ENCODE assay signal across 8 cellular contexts in genomic region chr6:26017567-26017966, GRCh38. TPM values are rescaled to one million over a fixed set of nuclear protein-coding genes. Genes with fewer than 3 reads are reported as not detected.
DNase-seq lines count a peak whose midpoint lies in the region; ATAC-seq and TF ChIP-seq lines count a peak whose summit lies in the region.

No MANE protein-coding gene starts in this region.

- no peaks in the 10 kb centered on the region for H3K36me3 ChIP-seq in CD8-positive, alpha-beta T cell (ENCODE audit: insufficient read depth, low read length)
- no peaks in the 10 kb centered on the region for H3K36me3 ChIP-seq in iPS-18a (ENCODE audit: control insufficient read depth, low read depth, low read length)

- no peaks in the 10 kb centered on the region for H3K27me3 Mint-ChIP-seq in CD8-positive, alpha-beta T cell (ENCODE audit: low read depth)
- no peaks in the 10 kb centered on the region for H3K27me3 Mint-ChIP-seq in T-helper 2 cell treated with Interferon-gamma antibody and Interleukin-4, amounts not matched to agents 5 μg/mL and 100 μg/mL, for 36 hours (ENCODE audit: low read depth)

- no peak overlapping the region for H3K27ac ChIP-seq in CD8-positive, alpha-beta T cell (ENCODE audit: low read depth, low read length)
- H3K27ac ChIP-seq in iPS-18a (ENCODE audit: low read length) = peak overlapping the region; percentile 72

- peak in 5 of 7 experiments; percentile 53 to 85 (median 74) for DNase-seq in CD8-positive, alpha-beta T cell
- peak; percentile 85 for DNase-seq in T-helper 2 cell treated with Interferon-gamma antibody and Interleukin-4, amounts not matched to agents 5 μg/mL and 100 μg/mL, for 36 hours (ENCODE audit: low spot score)
- DNase-seq in astrocyte of the cerebellum (ENCODE audit: low read depth) (no peak), RPMI8226 (no peak), DMS 273 (lab: John Stamatoyannopoulos, UW; ENCODE audit: unreplicated experiment) (no peak)
- peak; percentile 78 for DNase-seq in stimulated activated CD4-positive, alpha-beta T cell treated with anti-CD3 and anti-CD28 coated beads, Interleukin-12 subunit alpha, Interleukin-12 subunit beta, amount 100 ng/mL, for 4 hours

- H3K4me1 ChIP-seq in CD8-positive, alpha-beta T cell (ENCODE audit: insufficient read depth, low read length) = peaks cover 7% of the 10 kb centered on the region
- peaks cover 23% of the 10 kb centered on the region for H3K4me1 ChIP-seq in iPS-18a (ENCODE audit: control insufficient read depth, low read depth, low read length)

- intact Hi-C loops in CD8-positive, alpha-beta T cell (cut with DNase I, micrococcal nuclease) = no loop called here

- H3K27ac Mint-ChIP-seq in CD8-positive, alpha-beta T cell = peak overlapping the region; percentile 82
- H3K27ac Mint-ChIP-seq in T-helper 2 cell treated with Interferon-gamma antibody and Interleukin-4, amounts not matched to agents 5 μg/mL and 100 μg/mL, for 36 hours = peak overlapping the region; percentile 92

- no peaks in the 10 kb centered on the region for H3K27me3 ChIP-seq in CD8-positive, alpha-beta T cell (ENCODE audit: insufficient read depth, low read length)
- H3K27me3 ChIP-seq in iPS-18a (ENCODE audit: control insufficient read depth, insufficient read depth, low read length) = no peaks in the 10 kb centered on the region

- peak overlapping the region; percentile 76 for H3K4me3 Mint-ChIP-seq in CD8-positive, alpha-beta T cell
- H3K4me3 Mint-ChIP-seq in T-helper 2 cell treated with Interferon-gamma antibody and Interleukin-4, amounts not matched to agents 5 μg/mL and 100 μg/mL, for 36 hours = peak overlapping the region; percentile 78

- no peak for TF ChIP-seq CTCF in CD8-positive, alpha-beta T cell (IDR thresholded peaks at IDR 0.05)
- TF ChIP-seq CTCF in astrocyte of the cerebellum (IDR thresholded peaks at IDR 0.05; ENCODE audit: low read depth, low read length, missing control alignments) = peak; percentile 46

- peak overlapping the region; percentile 15 for H3K4me3 ChIP-seq in CD8-positive, alpha-beta T cell (ENCODE audit: low read depth, low read length)
- H3K4me3 ChIP-seq in astrocyte of the cerebellum (ENCODE audit: low read depth, low read length) (peak overlapping the region; percentile 27), iPS-18a (ENCODE audit: low read length) (peak overlapping the region; percentile 81)

- peaks cover 3% of the 10 kb centered on the region for H3K9me3 Mint-ChIP-seq in CD8-positive, alpha-beta T cell
- peaks cover 19% of the 10 kb centered on the region for H3K9me3 Mint-ChIP-seq in T-helper 2 cell treated with Interferon-gamma antibody and Interleukin-4, amounts not matched to agents 5 μg/mL and 100 μg/mL, for 36 hours

- POLR2A ChIA-PET in CD8-positive, alpha-beta T cell (lab: Charles Lee) = interaction anchor here (0.8 to 9.3 kb wide), 16 partner anchors 11 to 1847 kb away, joined by 3 to 248 read pairs (median 4); partner anchors contain the start of gene TRIM38

- peak overlapping the region; percentile 98 for H3K9ac ChIP-seq in iPS-18a (ENCODE audit: low read length)

- CTCF ChIA-PET in CD8-positive, alpha-beta T cell (lab: Charles Lee) = interaction anchor here (0.9 to 7.4 kb wide), 9 partner anchors 8 to 80 kb away, joined by 3 to 48 read pairs (median 8); a partner anchor contains a TSS

- H3K9me3 ChIP-seq in CD8-positive, alpha-beta T cell (ENCODE audit: low read length) = no peaks in the 10 kb centered on the region
- H3K9me3 ChIP-seq in iPS-18a (ENCODE audit: control insufficient read depth, low read depth, low read length) = no peaks in the 10 kb centered on the region

- in situ Hi-C loops in astrocyte of the cerebellum (cut with HindIII; ENCODE audit: low sequenced_read_pairs) = no loop called here

- ATAC-seq in CD8-positive, alpha-beta T cell = peak; percentile 19
- ATAC-seq in GM18519 (IDR thresholded peaks at IDR 0.05; ENCODE audit: low FRiP score, unreplicated experiment) = no peak

- peaks cover 31% of the 10 kb centered on the region for H3K4me1 Mint-ChIP-seq in CD8-positive, alpha-beta T cell (ENCODE audit: low read depth)
- peaks cover 27% of the 10 kb centered on the region for H3K4me1 Mint-ChIP-seq in T-helper 2 cell treated with Interferon-gamma antibody and Interleukin-4, amounts not matched to agents 5 μg/mL and 100 μg/mL, for 36 hours (ENCODE audit: low read depth)

- H3K36me3 Mint-ChIP-seq in CD8-positive, alpha-beta T cell = peaks cover 2% of the 10 kb centered on the region
- H3K36me3 Mint-ChIP-seq in T-helper 2 cell treated with Interferon-gamma antibody and Interleukin-4, amounts not matched to agents 5 μg/mL and 100 μg/mL, for 36 hours (ENCODE audit: low read depth) = peaks cover 8% of the 10 kb centered on the region

RNA-seq across cellular contexts. Expression of gene TRIM38, which starts 55.0 kb away (rescaled TPM):
- 10 to 100 TPM; 13.2 to 13.6 TPM for total RNA-seq in CD8-positive, alpha-beta T cell

Comparison
In these comparisons a context has a peak if more than half of its experiments do, and no peak if none do; other contexts are left out.
1. DNase-seq: peak in CD8-positive, alpha-beta T cell (5 of 7), T-helper 2 cell treated with Interferon-gamma antibody and Interleukin-4, amounts not matched to agents 5 μg/mL and 100 μg/mL, for 36 hours (single experiment) and stimulated activated CD4-positive, alpha-beta T cell treated with anti-CD3 and anti-CD28 coated beads, Interleukin-12 subunit alpha, Interleukin-12 subunit beta, amount 100 ng/mL, for 4 hours (single experiment); none in astrocyte of the cerebellum (single experiment), RPMI8226 (single experiment) and DMS 273 (single experiment).
2. H3K4me3 ChIP-seq: peak in every context shown above with its lines; median percentile 81 in iPS-18a; 27 in astrocyte of the cerebellum; 15 in CD8-positive, alpha-beta T cell.